In the genomic region with DNA sequence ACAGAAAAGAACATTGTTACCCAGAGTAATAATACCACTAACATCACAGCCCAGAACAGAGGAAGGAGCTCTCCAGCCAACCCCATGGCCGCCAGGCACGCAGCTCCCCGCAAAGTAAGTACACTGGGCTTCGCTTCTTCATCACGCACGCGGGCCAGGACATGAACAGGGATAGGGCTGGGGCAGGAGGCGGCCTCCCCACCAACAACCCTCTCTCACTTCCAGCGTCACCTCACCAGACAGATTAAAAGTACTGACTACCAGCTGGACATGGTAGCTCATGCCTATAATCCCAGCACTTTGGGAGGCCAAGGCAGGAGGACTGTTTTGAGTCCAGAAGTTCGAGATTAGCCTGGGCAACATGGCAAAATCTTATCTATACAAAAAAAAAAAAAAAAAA, we compare ENCODE assay signal across 20 cellular contexts.
"Had no signal": no experiment of that assay in that cellular context is flagged by ENCODE, and none has a peak within 500 bp of the region (broad histone marks: within the 10 kb centered on the region; RNA-seq: fewer than 3 reads in every experiment).

No MANE protein-coding gene starts in this region.

- H3K27ac ChIP-seq: brain microvascular endothelial cell, colonic mucosa, esophagus squamous epithelium, gastrocnemius medialis, prostate gland, thyroid gland, VCaP had no signal

- DNase-seq: activated CD4-positive, alpha-beta memory T cell treated with anti-CD3 and anti-CD28 coated beads, Interleukin-2, amount 10 ng/mL, durations not matched to agents 7 days and 5 days; activated CD4-positive, alpha-beta T cell treated with anti-CD3 and anti-CD28 coated beads, Interleukin-2, amount 10 ng/mL, durations not matched to agents 24 days and 14 days; activated T-cell treated with anti-CD3 and anti-CD28 coated beads, Interleukin-2, amount 50 U/mL, for 24 hours; brain microvascular endothelial cell; colonic mucosa; esophagus squamous epithelium; gastrocnemius medialis; hippocampal formation; stimulated activated CD4-positive, alpha-beta T cell treated with anti-CD3 and anti-CD28 coated beads, Interleukin-4, amount 100 ng/mL, for 24 hours; stimulated activated naive CD8-positive, alpha-beta T cell treated with anti-CD3 and anti-CD28 coated beads, Interleukin-15, Interleukin-2, amounts not matched to agents 100 U/mL and 50 U/mL, for 24 hours; thyroid gland had no signal

- H3K4me1 ChIP-seq: colonic mucosa, gastrocnemius medialis, prostate gland had no signal

- H3K9me3 Mint-ChIP-seq: activated CD4-positive, alpha-beta memory T cell treated with anti-CD3 and anti-CD28 coated beads, Interleukin-2, amount 10 ng/mL, durations not matched to agents 7 days and 5 days; activated CD4-positive, alpha-beta T cell treated with anti-CD3 and anti-CD28 coated beads, Interleukin-2, amount 10 ng/mL, durations not matched to agents 24 days and 14 days; activated naive CD4-positive, alpha-beta T cell treated with anti-CD3 and anti-CD28 coated beads, Interleukin-2, amount 50 U/mL, for 72 hours; activated T-cell treated with anti-CD3 and anti-CD28 coated beads, Interleukin-2, amount 50 U/mL, for 24 hours; activated T-helper 17 cell treated with anti-CD3 and anti-CD28 coated beads, Interleukin-2, amount 50 U/mL, for 72 hours; central memory CD8-positive, alpha-beta T cell; memory B cell; natural killer cell treated with Interleukin-12 subunit alpha and Interleukin-12 subunit beta and Interleukin-15 and Interleukin-18, amount 100 ng/mL, for 72 hours; T-helper 2 cell treated with Interferon-gamma antibody and Interleukin-4, amounts not matched to agents 5 μg/mL and 100 μg/mL, for 36 hours had no signal

- H3K36me3 Mint-ChIP-seq: activated naive CD4-positive, alpha-beta T cell treated with anti-CD3 and anti-CD28 coated beads, Interleukin-2, amount 50 U/mL, for 72 hours; memory B cell; natural killer cell treated with Interleukin-12 subunit alpha and Interleukin-12 subunit beta and Interleukin-15 and Interleukin-18, amount 100 ng/mL, for 72 hours had no signal

- H3K4me3 Mint-ChIP-seq: activated CD4-positive, alpha-beta memory T cell treated with anti-CD3 and anti-CD28 coated beads, Interleukin-2, amount 10 ng/mL, durations not matched to agents 7 days and 5 days; activated CD4-positive, alpha-beta T cell treated with anti-CD3 and anti-CD28 coated beads, Interleukin-2, amount 10 ng/mL, durations not matched to agents 24 days and 14 days; activated T-cell treated with anti-CD3 and anti-CD28 coated beads, Interleukin-2, amount 50 U/mL, for 24 hours; activated T-helper 17 cell treated with anti-CD3 and anti-CD28 coated beads, Interleukin-2, amount 50 U/mL, for 72 hours; central memory CD8-positive, alpha-beta T cell; memory B cell; natural killer cell treated with Interleukin-12 subunit alpha and Interleukin-12 subunit beta and Interleukin-15 and Interleukin-18, amount 100 ng/mL, for 72 hours; T-helper 2 cell treated with Interferon-gamma antibody and Interleukin-4, amounts not matched to agents 5 μg/mL and 100 μg/mL, for 36 hours had no signal

- ATAC-seq: activated CD4-positive, CD25-positive, alpha-beta regulatory T cell treated with anti-CD3 and anti-CD28 coated beads, Interleukin-2, amount 50 U/mL, for 24 hours; activated naive CD4-positive, alpha-beta T cell treated with anti-CD3 and anti-CD28 coated beads, Interleukin-2, amount 50 U/mL, for 72 hours; activated T-helper 17 cell treated with anti-CD3 and anti-CD28 coated beads, Interleukin-2, amount 50 U/mL, for 72 hours; gastrocnemius medialis; natural killer cell treated with Interleukin-12 subunit alpha and Interleukin-12 subunit beta and Interleukin-15 and Interleukin-18, amount 100 ng/mL, for 72 hours; stimulated activated naive CD8-positive, alpha-beta T cell treated with anti-CD3 and anti-CD28 coated beads, Interleukin-15, Interleukin-2, amounts not matched to agents 100 U/mL and 50 U/mL, for 24 hours had no signal

- H3K36me3 ChIP-seq: brain microvascular endothelial cell, colonic mucosa, gastrocnemius medialis, prostate gland, thyroid gland had no signal

- H3K27ac Mint-ChIP-seq: activated CD4-positive, alpha-beta memory T cell treated with anti-CD3 and anti-CD28 coated beads, Interleukin-2, amount 10 ng/mL, durations not matched to agents 7 days and 5 days; activated CD4-positive, alpha-beta T cell treated with anti-CD3 and anti-CD28 coated beads, Interleukin-2, amount 10 ng/mL, durations not matched to agents 24 days and 14 days; activated T-cell treated with anti-CD3 and anti-CD28 coated beads, Interleukin-2, amount 50 U/mL, for 24 hours; memory B cell; T-helper 2 cell treated with Interferon-gamma antibody and Interleukin-4, amounts not matched to agents 5 μg/mL and 100 μg/mL, for 36 hours had no signal

- H3K27me3 ChIP-seq: brain microvascular endothelial cell, colonic mucosa, esophagus squamous epithelium, gastrocnemius medialis, thyroid gland had no signal

- H3K4me1 Mint-ChIP-seq: central memory CD8-positive, alpha-beta T cell had no signal

- H3K9me3 ChIP-seq: colonic mucosa, esophagus squamous epithelium, gastrocnemius medialis, prostate gland, thyroid gland had no signal

- H3K27me3 Mint-ChIP-seq: activated CD4-positive, alpha-beta memory T cell treated with anti-CD3 and anti-CD28 coated beads, Interleukin-2, amount 10 ng/mL, durations not matched to agents 7 days and 5 days; activated CD4-positive, alpha-beta T cell treated with anti-CD3 and anti-CD28 coated beads, Interleukin-2, amount 10 ng/mL, durations not matched to agents 24 days and 14 days; activated T-cell treated with anti-CD3 and anti-CD28 coated beads, Interleukin-2, amount 50 U/mL, for 24 hours; activated T-helper 17 cell treated with anti-CD3 and anti-CD28 coated beads, Interleukin-2, amount 50 U/mL, for 72 hours; central memory CD8-positive, alpha-beta T cell; memory B cell; natural killer cell treated with Interleukin-12 subunit alpha and Interleukin-12 subunit beta and Interleukin-15 and Interleukin-18, amount 100 ng/mL, for 72 hours had no signal

- H3K4me3 ChIP-seq: colonic mucosa, esophagus squamous epithelium, gastrocnemius medialis, prostate gland, thyroid gland had no signal
